In genomic region chr4:71476240-71476639, GRCh38 we compare ENCODE assay signal across 9 cellular contexts.
"Had no signal": no experiment of that assay in that cellular context is flagged by ENCODE, and none has a peak within 500 bp of the region (broad histone marks: within the 10 kb centered on the region; RNA-seq: fewer than 3 reads in every experiment).

No MANE protein-coding gene starts in this region.

- H3K4me3 ChIP-seq: GM23248, HAP-1 had no signal

- H3K36me3 ChIP-seq: HAP-1 had no signal

- H3K9me3 ChIP-seq: HAP-1 had no signal

- H3K4me1 ChIP-seq: HAP-1 had no signal

- DNase-seq: GM23248, GOT3, H7, HFFc6, KBM-7 had no signal

- H3K4me1 Mint-ChIP-seq: IgD-negative memory B cell had no signal

- H3K4me3 Mint-ChIP-seq: HFFc6, IgD-negative memory B cell had no signal

- H3K27ac ChIP-seq: GM23248, HL-60 had no signal

- H3K27me3 Mint-ChIP-seq: IgD-negative memory B cell had no signal

- H2AFZ ChIP-seq: GM23248 had no signal

- H3K9me3 Mint-ChIP-seq: HFFc6, IgD-negative memory B cell had no signal

- H3K27ac Mint-ChIP-seq: HFFc6, IgD-negative memory B cell had no signal

- H3K9ac ChIP-seq: GM23248 had no signal

- H3K36me3 Mint-ChIP-seq: IgD-negative memory B cell had no signal

- ATAC-seq: HCT116 had no signal
